9 cellular contexts compared by ENCODE assay signal in the genomic region with DNA sequence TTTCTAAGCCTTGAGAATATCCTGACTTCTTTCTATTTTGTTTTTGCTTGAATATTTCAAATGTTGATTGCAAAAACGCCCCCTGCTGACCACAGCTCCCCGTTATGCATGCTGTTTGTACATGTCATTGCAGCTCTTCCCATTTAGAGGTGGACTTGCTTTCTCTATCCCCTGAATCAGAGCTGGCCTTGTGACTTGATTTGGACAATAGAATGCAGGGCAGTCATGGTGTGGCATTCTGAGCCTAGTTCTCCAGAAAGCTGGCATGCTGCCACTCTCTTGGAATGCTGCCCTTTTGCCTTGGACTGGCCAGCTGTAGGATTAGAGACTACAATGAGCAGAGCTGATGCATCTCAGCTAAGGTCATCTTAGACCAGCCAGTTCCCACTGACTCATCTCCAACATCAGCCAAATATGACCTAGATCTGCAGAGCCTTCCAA.
DNase-seq lines count a peak whose midpoint lies in the region; ATAC-seq, FAIRE-seq and TF ChIP-seq lines count a peak whose summit lies in the region.
"Had no signal": no experiment of that assay in that cellular context is flagged by ENCODE, and none has a peak within 500 bp of the region (broad histone marks: within the 10 kb centered on the region; RNA-seq: fewer than 3 reads in every experiment).

No MANE protein-coding gene starts in this region.

- no peaks in the 10 kb centered on the region for H3K9me3 Mint-ChIP-seq in stimulated activated naive CD8-positive, alpha-beta T cell treated with anti-CD3 and anti-CD28 coated beads, Interleukin-15, Interleukin-2, amounts not matched to agents 100 ng/mL and 50 ng/mL, for 24 hours
- H3K9me3 Mint-ChIP-seq: T-helper 1 cell treated with Interleukin-12 subunit alpha and Interleukin-12 subunit beta and Interleukin-4 antibody, amounts not matched to agents 30 μg/mL and 1 μg/mL, for 36 hours had no signal

- peak; percentile 42 for FAIRE-seq in GM19239 (lab: Jason Lieb, UNC)

- H3K27ac ChIP-seq in adrenal gland, result peak overlapping the region in 1 of 5 donors; percentile 24

- ATAC-seq in HG03039 (IDR thresholded peaks at IDR 0.05; ENCODE audit: unreplicated experiment), result no peak

- TF ChIP-seq POLR2A in adrenal gland (IDR thresholded peaks at IDR 0.05), result no peak

- peak; percentile 25 to 50 (median 38) for TF ChIP-seq CTCF in adrenal gland (IDR thresholded peaks at IDR 0.05)

- H3K4me1 ChIP-seq in adrenal gland (replicated peaks in 1 of 2), result peaks cover 5 to 13% of the 10 kb centered on the region in 2 donors

- DNase-seq in GM19239 (ENCODE audit: insufficient read length, low spot score), result no peak
- peak; percentile 9 for DNase-seq in NCI-H2029 (lab: John Stamatoyannopoulos, UW)
- DNase-seq in adrenal gland, result peak; percentile 94 to 98 (median 96)
- peak; percentile 95 for DNase-seq in hippocampal formation (lab: John Stamatoyannopoulos, UW)
- no peak for DNase-seq in effector CD8-positive, alpha-beta T cell (lab: John Stamatoyannopoulos, UW)
- no peak for DNase-seq in NCI-H2196 treated with DMSO at 0.1 percent for 48 hours (lab: John Stamatoyannopoulos, UW; ENCODE audit: unreplicated experiment)

- WGBS in adrenal gland, 4 donors, result 0 to 6% (median 4%) methylated on average over 2 of the region's 2 CpGs

- H3K36me3 ChIP-seq in adrenal gland (replicated peaks in 1 of 2), result no peaks in the 10 kb centered on the region

- peak overlapping the region; percentile 11 for H3K27ac Mint-ChIP-seq in stimulated activated naive CD8-positive, alpha-beta T cell treated with anti-CD3 and anti-CD28 coated beads, Interleukin-15, Interleukin-2, amounts not matched to agents 100 ng/mL and 50 ng/mL, for 24 hours
- H3K27ac Mint-ChIP-seq: T-helper 1 cell treated with Interleukin-12 subunit alpha and Interleukin-12 subunit beta and Interleukin-4 antibody, amounts not matched to agents 30 μg/mL and 1 μg/mL, for 36 hours had no signal

- H3K4me1 Mint-ChIP-seq in stimulated activated naive CD8-positive, alpha-beta T cell treated with anti-CD3 and anti-CD28 coated beads, Interleukin-15, Interleukin-2, amounts not matched to agents 100 ng/mL and 50 ng/mL, for 24 hours (ENCODE audit: low read depth), result peaks cover 36% of the 10 kb centered on the region

- no peaks in the 10 kb centered on the region for H3K36me3 Mint-ChIP-seq in stimulated activated naive CD8-positive, alpha-beta T cell treated with anti-CD3 and anti-CD28 coated beads, Interleukin-15, Interleukin-2, amounts not matched to agents 100 ng/mL and 50 ng/mL, for 24 hours (ENCODE audit: low read depth)

- H3K4me3 Mint-ChIP-seq in stimulated activated naive CD8-positive, alpha-beta T cell treated with anti-CD3 and anti-CD28 coated beads, Interleukin-15, Interleukin-2, amounts not matched to agents 100 ng/mL and 50 ng/mL, for 24 hours, result no peak overlapping the region
- H3K4me3 Mint-ChIP-seq: T-helper 1 cell treated with Interleukin-12 subunit alpha and Interleukin-12 subunit beta and Interleukin-4 antibody, amounts not matched to agents 30 μg/mL and 1 μg/mL, for 36 hours had no signal

- H3K27me3 Mint-ChIP-seq in stimulated activated naive CD8-positive, alpha-beta T cell treated with anti-CD3 and anti-CD28 coated beads, Interleukin-15, Interleukin-2, amounts not matched to agents 100 ng/mL and 50 ng/mL, for 24 hours, result no peaks in the 10 kb centered on the region

- H3K9me3 ChIP-seq in adrenal gland (replicated peaks in 1 of 3), result no peaks in the 10 kb centered on the region

- H3K27me3 ChIP-seq in adrenal gland, result no peaks in the 10 kb centered on the region

- H3K4me3 ChIP-seq in adrenal gland, result no peak overlapping the region

- intact Hi-C loops in adrenal gland (cut with DNase I), result no loop called here

Comparison
In these comparisons a context has a peak if more than half of its experiments do, and no peak if none do; other contexts are left out.
1. DNase-seq: peak in NCI-H2029 (single experiment), adrenal gland (7 of 7) and hippocampal formation (2 of 2); none in GM19239 (single experiment), effector CD8-positive, alpha-beta T cell (single experiment) and NCI-H2196 treated with DMSO at 0.1 percent for 48 hours (single experiment).